Comparison of ENCODE assay signal across 32 cellular contexts in genomic region chr19:17620696-17621095, GRCh38.
"Had no signal": no experiment of that assay in that cellular context is flagged by ENCODE, and none has a peak within 500 bp of the region (broad histone marks: within the 10 kb centered on the region; RNA-seq: fewer than 3 reads in every experiment).

No MANE protein-coding gene starts in this region.

- H3K27ac ChIP-seq: adrenal gland, body of pancreas, brain microvascular endothelial cell, breast epithelium, VCaP had no signal

- H3K36me3 ChIP-seq: adrenal gland, brain microvascular endothelial cell, breast epithelium had no signal

- H3K4me1 ChIP-seq: body of pancreas had no signal

- H3K4me3 ChIP-seq: adrenal gland, body of pancreas, breast epithelium had no signal

- ATAC-seq: activated CD8-positive, alpha-beta T cell treated with anti-CD3 and anti-CD28 coated beads for 36 hours; activated naive CD4-positive, alpha-beta T cell treated with anti-CD3 and anti-CD28 coated beads, Interleukin-2, amount 50 U/mL, for 72 hours; activated T-cell treated with anti-CD3 and anti-CD28 coated beads, Interleukin-2, amount 50 U/mL, for 4 hours; activated T-cell treated with anti-CD3 and anti-CD28 coated beads, Interleukin-2, amount 50 U/mL, for 72 hours; activated T-helper 17 cell treated with anti-CD3 and anti-CD28 coated beads, Interleukin-2, amount 50 U/mL, for 72 hours; body of pancreas had no signal

- H3K9me3 ChIP-seq: adrenal gland had no signal

- H3K27me3 ChIP-seq: adrenal gland, body of pancreas, brain microvascular endothelial cell had no signal

- DNase-seq: activated B cell treated with CpG ODN at 0.5 μM for 24 hours; activated CD4-positive, alpha-beta memory T cell treated with anti-CD3 and anti-CD28 coated beads for 36 hours; activated CD4-positive, alpha-beta T cell treated with anti-CD3 and anti-CD28 coated beads for 4 hours; activated CD4-positive, alpha-beta T cell treated with anti-CD3 and anti-CD28 coated beads, Interleukin-2, amount 10 ng/mL, durations not matched to agents 24 days and 14 days; activated CD4-positive, alpha-beta T cell treated with anti-CD3 and anti-CD28 coated beads, Interleukin-2, amount 50 U/mL, for 1 hour; activated CD4-positive, alpha-beta T cell treated with anti-CD3 and anti-CD28 coated beads, Interleukin-2, amount 50 U/mL, for 4 hours; activated CD4-positive, CD25-positive, alpha-beta regulatory T cell treated with anti-CD3 and anti-CD28 coated beads, Interleukin-2, amount 50 U/mL, for 72 hours; activated CD8-positive, alpha-beta memory T cell treated with anti-CD3 and anti-CD28 coated beads, Interleukin-2, amount 50 U/mL, for 4 hours; activated CD8-positive, alpha-beta T cell treated with anti-CD3 and anti-CD28 coated beads for 36 hours; activated effector memory CD4-positive, alpha-beta T cell treated with anti-CD3 and anti-CD28 coated beads, Interleukin-2, amount 50 U/mL, for 16 hours; activated gamma-delta T cell treated with Interleukin-2 at 50 U/mL for 16 hours; activated naive CD4-positive, alpha-beta T cell; activated naive CD4-positive, alpha-beta T cell treated with anti-CD3 and anti-CD28 coated beads for 36 hours; activated naive CD4-positive, alpha-beta T cell treated with anti-CD3 and anti-CD28 coated beads, Interleukin-2, amount 50 U/mL, for 16 hours; activated naive CD8-positive, alpha-beta T cell treated with anti-CD3 and anti-CD28 coated beads for 36 hours; activated T-cell treated with anti-CD3 and anti-CD28 coated beads for 4 hours; activated T-cell treated with anti-CD3 and anti-CD28 coated beads, Interleukin-2, amount 50 U/mL, for 1 hour; activated T-cell treated with anti-CD3 and anti-CD28 coated beads, Interleukin-2, amount 50 U/mL, for 4 hours; activated T-cell treated with anti-CD3 and anti-CD28 coated beads, Interleukin-2, amount 50 U/mL, for 72 hours; adrenal gland; amniotic stem cell; aorta; body of pancreas; brain microvascular endothelial cell; central memory CD4-positive, alpha-beta T cell; T-helper 1 cell; T-helper 2 cell; T-helper 9 cell had no signal
